2 cellular contexts compared by ENCODE assay signal in genomic region chr16:30186782-30187555, GRCh38.
TF ChIP-seq lines count a peak whose summit lies in the region.

No MANE protein-coding gene starts in this region.

TF ChIP-seq in SK-N-SH, 30 proteins besides CTCF, POLR2A, EP300 and RAD21 (continued from another document):
- no peak for TF ChIP-seq SMC3 (IDR thresholded peaks at IDR 0.05; ENCODE audit: low read depth, low read length)
- TF ChIP-seq SIN3A (IDR thresholded peaks at IDR 0.05; ENCODE audit: borderline replicate concordance, low read depth, low read length) = no peak
- TF ChIP-seq GATA2 (CRISPR knock-in tag; IDR thresholded peaks at IDR 0.05) = no peak

TF ChIP-seq in SK-N-SH treated with all-trans-retinoic acid at 6 μM for 48 hours, 23 proteins besides CTCF, POLR2A, EP300 and RAD21 (continued from another document):
- TF ChIP-seq PATZ1 (CRISPR knock-in tag; IDR thresholded peaks at IDR 0.05; ENCODE audit: borderline replicate concordance) = no peak
- TF ChIP-seq TSHZ2 (CRISPR knock-in tag; IDR thresholded peaks at IDR 0.05) = no peak
- no peak for TF ChIP-seq ZNF565 (CRISPR knock-in tag; conservative IDR thresholded peaks at IDR 0.05; ENCODE audit: low read depth)
- TF ChIP-seq OSR1 (CRISPR knock-in tag; IDR thresholded peaks at IDR 0.05) = no peak
- no peak for TF ChIP-seq TOX (CRISPR knock-in tag; IDR thresholded peaks at IDR 0.05; ENCODE audit: borderline replicate concordance)
- no peak for TF ChIP-seq ZC3H10 (CRISPR knock-in tag; IDR thresholded peaks at IDR 0.05)
- no peak for TF ChIP-seq ZFP30 (CRISPR knock-in tag; IDR thresholded peaks at IDR 0.05)
- TF ChIP-seq TCF4 (CRISPR knock-in tag; IDR thresholded peaks at IDR 0.05; ENCODE audit: borderline replicate concordance) = no peak
- TF ChIP-seq PPARA (CRISPR knock-in tag; IDR thresholded peaks at IDR 0.05; ENCODE audit: borderline replicate concordance) = no peak
- TF ChIP-seq POU6F1 (CRISPR knock-in tag; IDR thresholded peaks at IDR 0.05; ENCODE audit: borderline replicate concordance, low read depth) = no peak
- no peak for TF ChIP-seq ZFP3 (CRISPR knock-in tag; IDR thresholded peaks at IDR 0.05)
